ENCODE assay signal across 1 cellular context in genomic region chr19:55389386-55390317, GRCh38.
TF ChIP-seq lines count a peak whose summit lies in the region.

No MANE protein-coding gene starts in this region.

TF ChIP-seq in H1, 55 proteins besides CTCF, POLR2A, EP300 and RAD21:
- no peak for TF ChIP-seq CTBP2 (IDR thresholded peaks at IDR 0.05; ENCODE audit: borderline replicate concordance, insufficient read depth, insufficient read length, low read length)
- TF ChIP-seq POLR2AphosphoS5 (IDR thresholded peaks at IDR 0.05; ENCODE audit: low read depth, low read length), result peak; percentile 46
TF ChIP-seq in H1: peak in this region for 1.
